ENCODE assay signal across 1 cellular context in genomic region chr3:99934984-99935797, GRCh38.
TF ChIP-seq lines count a peak whose summit lies in the region.

No MANE protein-coding gene starts in this region.

TF ChIP-seq in HepG2, 621 proteins besides CTCF, POLR2A, EP300 and RAD21 (continued from another document and continues in another):
- TF ChIP-seq UBTF (CRISPR knock-in tag; IDR thresholded peaks at IDR 0.05) (no peak), HOXA9 (CRISPR knock-in tag; IDR thresholded peaks at IDR 0.05; ENCODE audit: borderline replicate concordance) (no peak), EZH2 (conservative IDR thresholded peaks at IDR 0.05; ENCODE audit: low read depth, low read length) (no peak), SP4 (CRISPR knock-in tag; IDR thresholded peaks at IDR 0.05) (no peak), ZNF678 (CRISPR knock-in tag; IDR thresholded peaks at IDR 0.05) (no peak), NRL (CRISPR knock-in tag; IDR thresholded peaks at IDR 0.05; ENCODE audit: borderline replicate concordance) (no peak), ZBTB3 (CRISPR knock-in tag; IDR thresholded peaks at IDR 0.05; ENCODE audit: borderline replicate concordance, low read depth) (no peak), AGO1 (IDR thresholded peaks at IDR 0.05; ENCODE audit: low read depth, low read length, poor library complexity, severe bottlenecking) (no peak), KLF6 (CRISPR knock-in tag; IDR thresholded peaks at IDR 0.05) (no peak), NAIF1 (CRISPR knock-in tag; IDR thresholded peaks at IDR 0.05; ENCODE audit: borderline replicate concordance) (no peak), ZNF781 (CRISPR knock-in tag; IDR thresholded peaks at IDR 0.05; ENCODE audit: borderline replicate concordance, not compliant biosample characterization) (no peak), STAT5B (CRISPR knock-in tag; IDR thresholded peaks at IDR 0.05) (no peak), MED13 (CRISPR knock-in tag; IDR thresholded peaks at IDR 0.05) (no peak), THAP11 (CRISPR knock-in tag; IDR thresholded peaks at IDR 0.05) (no peak), ZMAT3 (CRISPR knock-in tag; conservative IDR thresholded peaks at IDR 0.05) (no peak), ZNF552 (CRISPR knock-in tag; IDR thresholded peaks at IDR 0.05; ENCODE audit: borderline replicate concordance) (no peak), TOPORS (CRISPR knock-in tag; IDR thresholded peaks at IDR 0.05) (no peak), ZNF564 (CRISPR knock-in tag; IDR thresholded peaks at IDR 0.05) (no peak), HDAC1 (CRISPR knock-in tag; IDR thresholded peaks at IDR 0.05) (0 out of 2 replicates have a peak, but pooled peaks have one; percentile 22), PCBP1 (IDR thresholded peaks at IDR 0.05; ENCODE audit: borderline replicate concordance, low read depth, low read length) (no peak), TCF7 (IDR thresholded peaks at IDR 0.05; ENCODE audit: low read depth) (peak; percentile 81), ZNF484 (CRISPR knock-in tag; IDR thresholded peaks at IDR 0.05; ENCODE audit: borderline replicate concordance, low read depth) (no peak), NFE2L1 (CRISPR knock-in tag; IDR thresholded peaks at IDR 0.05; ENCODE audit: borderline replicate concordance) (no peak), TEAD2 (CRISPR knock-in tag; IDR thresholded peaks at IDR 0.05) (no peak), MBNL3 (CRISPR knock-in tag; conservative IDR thresholded peaks at IDR 0.05) (no peak), GMEB1 (CRISPR knock-in tag; IDR thresholded peaks at IDR 0.05; ENCODE audit: borderline replicate concordance) (no peak), ZNF614 (CRISPR knock-in tag; IDR thresholded peaks at IDR 0.05; ENCODE audit: borderline replicate concordance) (no peak), ZFP90 (CRISPR knock-in tag; IDR thresholded peaks at IDR 0.05; ENCODE audit: borderline replicate concordance) (no peak), HOXA3 (CRISPR knock-in tag; IDR thresholded peaks at IDR 0.05) (no peak; the same call in 1 of the 2 replicates), TFDP1 (CRISPR knock-in tag; IDR thresholded peaks at IDR 0.05; ENCODE audit: borderline replicate concordance) (peak; percentile 60; the same call in 1 of the 2 replicates), ZNF556 (CRISPR knock-in tag; IDR thresholded peaks at IDR 0.05; ENCODE audit: borderline replicate concordance) (no peak), IKZF4 (CRISPR knock-in tag; IDR thresholded peaks at IDR 0.05; ENCODE audit: borderline replicate concordance, low read depth, not compliant biosample characterization) (no peak), SMYD3 (CRISPR knock-in tag; IDR thresholded peaks at IDR 0.05) (no peak), ZNF710 (CRISPR knock-in tag; IDR thresholded peaks at IDR 0.05; ENCODE audit: borderline replicate concordance) (no peak), MYNN (CRISPR knock-in tag; IDR thresholded peaks at IDR 0.05; ENCODE audit: low read depth) (no peak), ZBTB7B (CRISPR knock-in tag; IDR thresholded peaks at IDR 0.05) (no peak), TEAD3 (CRISPR knock-in tag; optimal IDR thresholded peaks at IDR 0.05; ENCODE audit: borderline replicate concordance) (peak; percentile 17), ZNF20 (CRISPR knock-in tag; IDR thresholded peaks at IDR 0.05) (no peak), U2AF1 (optimal IDR thresholded peaks at IDR 0.05; ENCODE audit: low read depth, low read length) (no peak)
- TF ChIP-seq, protein P1, sequence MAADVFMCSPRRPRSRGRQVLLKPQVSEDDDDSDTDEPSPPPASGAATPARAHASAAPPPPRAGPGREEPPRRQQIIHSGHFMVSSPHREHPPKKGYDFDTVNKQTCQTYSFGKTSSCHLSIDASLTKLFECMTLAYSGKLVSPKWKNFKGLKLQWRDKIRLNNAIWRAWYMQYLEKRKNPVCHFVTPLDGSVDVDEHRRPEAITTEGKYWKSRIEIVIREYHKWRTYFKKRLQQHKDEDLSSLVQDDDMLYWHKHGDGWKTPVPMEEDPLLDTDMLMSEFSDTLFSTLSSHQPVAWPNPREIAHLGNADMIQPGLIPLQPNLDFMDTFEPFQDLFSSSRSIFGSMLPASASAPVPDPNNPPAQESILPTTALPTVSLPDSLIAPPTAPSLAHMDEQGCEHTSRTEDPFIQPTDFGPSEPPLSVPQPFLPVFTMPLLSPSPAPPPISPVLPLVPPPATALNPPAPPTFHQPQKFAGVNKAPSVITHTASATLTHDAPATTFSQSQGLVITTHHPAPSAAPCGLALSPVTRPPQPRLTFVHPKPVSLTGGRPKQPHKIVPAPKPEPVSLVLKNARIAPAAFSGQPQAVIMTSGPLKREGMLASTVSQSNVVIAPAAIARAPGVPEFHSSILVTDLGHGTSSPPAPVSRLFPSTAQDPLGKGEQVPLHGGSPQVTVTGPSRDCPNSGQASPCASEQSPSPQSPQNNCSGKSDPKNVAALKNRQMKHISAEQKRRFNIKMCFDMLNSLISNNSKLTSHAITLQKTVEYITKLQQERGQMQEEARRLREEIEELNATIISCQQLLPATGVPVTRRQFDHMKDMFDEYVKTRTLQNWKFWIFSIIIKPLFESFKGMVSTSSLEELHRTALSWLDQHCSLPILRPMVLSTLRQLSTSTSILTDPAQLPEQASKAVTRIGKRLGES (CRISPR knock-in tag; IDR thresholded peaks at IDR 0.05; ENCODE audit: borderline replicate concordance), result no peak
- TF ChIP-seq, protein P2, sequence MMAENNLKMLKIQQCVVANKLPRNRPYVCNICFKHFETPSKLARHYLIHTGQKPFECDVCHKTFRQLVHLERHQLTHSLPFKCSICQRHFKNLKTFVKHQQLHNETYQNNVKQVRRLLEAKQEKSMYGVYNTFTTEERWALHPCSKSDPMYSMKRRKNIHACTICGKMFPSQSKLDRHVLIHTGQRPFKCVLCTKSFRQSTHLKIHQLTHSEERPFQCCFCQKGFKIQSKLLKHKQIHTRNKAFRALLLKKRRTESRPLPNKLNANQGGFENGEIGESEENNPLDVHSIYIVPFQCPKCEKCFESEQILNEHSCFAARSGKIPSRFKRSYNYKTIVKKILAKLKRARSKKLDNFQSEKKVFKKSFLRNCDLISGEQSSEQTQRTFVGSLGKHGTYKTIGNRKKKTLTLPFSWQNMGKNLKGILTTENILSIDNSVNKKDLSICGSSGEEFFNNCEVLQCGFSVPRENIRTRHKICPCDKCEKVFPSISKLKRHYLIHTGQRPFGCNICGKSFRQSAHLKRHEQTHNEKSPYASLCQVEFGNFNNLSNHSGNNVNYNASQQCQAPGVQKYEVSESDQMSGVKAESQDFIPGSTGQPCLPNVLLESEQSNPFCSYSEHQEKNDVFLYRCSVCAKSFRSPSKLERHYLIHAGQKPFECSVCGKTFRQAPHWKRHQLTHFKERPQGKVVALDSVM (CRISPR knock-in tag; IDR thresholded peaks at IDR 0.05), result no peak
- TF ChIP-seq, protein P3, sequence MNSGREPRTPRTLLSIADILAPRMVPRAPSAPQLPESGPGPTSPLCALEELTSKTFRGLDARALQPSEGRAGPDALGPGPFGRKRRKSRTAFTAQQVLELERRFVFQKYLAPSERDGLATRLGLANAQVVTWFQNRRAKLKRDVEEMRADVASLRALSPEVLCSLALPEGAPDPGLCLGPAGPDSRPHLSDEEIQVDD (CRISPR knock-in tag; IDR thresholded peaks at IDR 0.05; ENCODE audit: borderline replicate concordance), result no peak
- TF ChIP-seq, protein P4, sequence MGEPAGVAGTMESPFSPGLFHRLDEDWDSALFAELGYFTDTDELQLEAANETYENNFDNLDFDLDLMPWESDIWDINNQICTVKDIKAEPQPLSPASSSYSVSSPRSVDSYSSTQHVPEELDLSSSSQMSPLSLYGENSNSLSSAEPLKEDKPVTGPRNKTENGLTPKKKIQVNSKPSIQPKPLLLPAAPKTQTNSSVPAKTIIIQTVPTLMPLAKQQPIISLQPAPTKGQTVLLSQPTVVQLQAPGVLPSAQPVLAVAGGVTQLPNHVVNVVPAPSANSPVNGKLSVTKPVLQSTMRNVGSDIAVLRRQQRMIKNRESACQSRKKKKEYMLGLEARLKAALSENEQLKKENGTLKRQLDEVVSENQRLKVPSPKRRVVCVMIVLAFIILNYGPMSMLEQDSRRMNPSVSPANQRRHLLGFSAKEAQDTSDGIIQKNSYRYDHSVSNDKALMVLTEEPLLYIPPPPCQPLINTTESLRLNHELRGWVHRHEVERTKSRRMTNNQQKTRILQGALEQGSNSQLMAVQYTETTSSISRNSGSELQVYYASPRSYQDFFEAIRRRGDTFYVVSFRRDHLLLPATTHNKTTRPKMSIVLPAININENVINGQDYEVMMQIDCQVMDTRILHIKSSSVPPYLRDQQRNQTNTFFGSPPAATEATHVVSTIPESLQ (CRISPR knock-in tag; conservative IDR thresholded peaks at IDR 0.05), result no peak
- TF ChIP-seq, protein P5, sequence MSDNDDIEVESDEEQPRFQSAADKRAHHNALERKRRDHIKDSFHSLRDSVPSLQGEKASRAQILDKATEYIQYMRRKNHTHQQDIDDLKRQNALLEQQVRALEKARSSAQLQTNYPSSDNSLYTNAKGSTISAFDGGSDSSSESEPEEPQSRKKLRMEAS (IDR thresholded peaks at IDR 0.05), result no peak
- TF ChIP-seq, protein P6, sequence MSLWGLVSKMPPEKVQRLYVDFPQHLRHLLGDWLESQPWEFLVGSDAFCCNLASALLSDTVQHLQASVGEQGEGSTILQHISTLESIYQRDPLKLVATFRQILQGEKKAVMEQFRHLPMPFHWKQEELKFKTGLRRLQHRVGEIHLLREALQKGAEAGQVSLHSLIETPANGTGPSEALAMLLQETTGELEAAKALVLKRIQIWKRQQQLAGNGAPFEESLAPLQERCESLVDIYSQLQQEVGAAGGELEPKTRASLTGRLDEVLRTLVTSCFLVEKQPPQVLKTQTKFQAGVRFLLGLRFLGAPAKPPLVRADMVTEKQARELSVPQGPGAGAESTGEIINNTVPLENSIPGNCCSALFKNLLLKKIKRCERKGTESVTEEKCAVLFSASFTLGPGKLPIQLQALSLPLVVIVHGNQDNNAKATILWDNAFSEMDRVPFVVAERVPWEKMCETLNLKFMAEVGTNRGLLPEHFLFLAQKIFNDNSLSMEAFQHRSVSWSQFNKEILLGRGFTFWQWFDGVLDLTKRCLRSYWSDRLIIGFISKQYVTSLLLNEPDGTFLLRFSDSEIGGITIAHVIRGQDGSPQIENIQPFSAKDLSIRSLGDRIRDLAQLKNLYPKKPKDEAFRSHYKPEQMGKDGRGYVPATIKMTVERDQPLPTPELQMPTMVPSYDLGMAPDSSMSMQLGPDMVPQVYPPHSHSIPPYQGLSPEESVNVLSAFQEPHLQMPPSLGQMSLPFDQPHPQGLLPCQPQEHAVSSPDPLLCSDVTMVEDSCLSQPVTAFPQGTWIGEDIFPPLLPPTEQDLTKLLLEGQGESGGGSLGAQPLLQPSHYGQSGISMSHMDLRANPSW (CRISPR knock-in tag; IDR thresholded peaks at IDR 0.05; ENCODE audit: borderline replicate concordance), result peak; percentile 63; the same call in 1 of the 2 replicates
